In genomic region chr1:177171536-177172123, GRCh38 we compare ENCODE assay signal across 15 cellular contexts. TPM values are rescaled to one million over a fixed set of nuclear protein-coding genes. Genes with fewer than 3 reads are reported as not detected.
DNase-seq lines count a peak whose midpoint lies in the region; ATAC-seq and TF ChIP-seq lines count a peak whose summit lies in the region.
"Had no signal": no experiment of that assay in that cellular context is flagged by ENCODE, and none has a peak within 500 bp of the region (broad histone marks: within the 10 kb centered on the region; RNA-seq: fewer than 3 reads in every experiment).

No MANE protein-coding gene starts in this region.

- H3K4me2 ChIP-seq in KMS-11 (peak overlapping the region; percentile 95), fibroblast of lung (ENCODE audit: extremely low read depth, insufficient read depth, low read length) (peak overlapping the region; percentile 87), trophoblast cell (ENCODE audit: low read length) (no peak overlapping the region)

- no peak overlapping the region for H3K18ac ChIP-seq in trophoblast cell (ENCODE audit: low read length)

- no peak for ATAC-seq in activated CD8-positive, alpha-beta memory T cell treated with anti-CD3 and anti-CD28 coated beads, Interleukin-2, amount 10 ng/mL, durations not matched to agents 7 days and 5 days
- no peak for ATAC-seq in foreskin keratinocyte

- peak overlapping the region; percentile 76; the same call in 1 of the 2 replicates for H2AFZ ChIP-seq in KMS-11 (ENCODE audit: low read depth)
- no peak overlapping the region for H2AFZ ChIP-seq in fibroblast of lung (ENCODE audit: low read length)
- H2AFZ ChIP-seq in trophoblast cell (ENCODE audit: insufficient read depth, low read length, poor library complexity), result no peak overlapping the region

- H3K4me3 ChIP-seq in KMS-11 (IDR thresholded peaks at IDR 0.05; ENCODE audit: insufficient read depth, low read depth, low read length) (peak overlapping the region; percentile 91), fibroblast of lung (replicated peaks in 1 of 4; ENCODE audit: control extremely low read depth in 1 of 4, insufficient read depth in 1 of 4, low read depth in 3 of 4, low read length in 4 of 4) (peak overlapping the region in 2 of 4 experiments; percentile 9 to 53), trophoblast cell (ENCODE audit: low read depth, low read length) (no peak overlapping the region)

- peaks cover 7% of the 10 kb centered on the region; the same call in 1 of the 2 replicates for H3K79me2 ChIP-seq in KMS-11 (ENCODE audit: insufficient read depth, low read depth)
- H3K79me2 ChIP-seq in fibroblast of lung (ENCODE audit: control insufficient read depth, insufficient read depth, low read length), result no peaks in the 10 kb centered on the region
- no peaks in the 10 kb centered on the region for H3K79me2 ChIP-seq in trophoblast cell (ENCODE audit: control insufficient read depth, insufficient read depth, low read length, poor library complexity)

- CTCF ChIA-PET in activated CD8-positive, alpha-beta memory T cell treated with anti-CD3 and anti-CD28 coated beads, Interleukin-2, amount 10 ng/mL, durations not matched to agents 7 days and 5 days (lab: Charles Lee), result interaction anchor here (1.3 kb wide), 1 partner anchor 10 kb away, joined by 3 read pairs; no protein-coding TSS in a partner anchor

- H3K9ac ChIP-seq in KMS-11 (peak overlapping the region; percentile 35; the same call in 1 of the 2 replicates), fibroblast of lung (ENCODE audit: insufficient read depth, low read length) (no peak overlapping the region), trophoblast cell (ENCODE audit: low read length) (no peak overlapping the region)

- TF ChIP-seq CTCF in KMS-11 (conservative IDR thresholded peaks at IDR 0.05; ENCODE audit: low read depth, low read length), result no peak
- no peak for TF ChIP-seq CTCF in fibroblast of lung (conservative IDR thresholded peaks at IDR 0.05 in 1 of 2, IDR thresholded peaks at IDR 0.05 in 1 of 2; ENCODE audit: low read depth in 1 of 2, low read length in 2 of 2)
- TF ChIP-seq CTCF in foreskin keratinocyte (conservative IDR thresholded peaks at IDR 0.05), result no peak

- no peak overlapping the region for H4K91ac ChIP-seq in trophoblast cell (ENCODE audit: low read depth, low read length)

- H3K4me1 ChIP-seq in KMS-11 (ENCODE audit: low read depth, poor library complexity, severe bottlenecking) (peaks cover 57% of the 10 kb centered on the region), fibroblast of lung (ENCODE audit: control insufficient read depth, extremely low read depth, insufficient read depth, low read length) (peaks cover 5% of the 10 kb centered on the region), trophoblast cell (ENCODE audit: control insufficient read depth in 1 of 2, insufficient read depth in 2 of 2, low read length in 2 of 2) (peaks cover 0 to 4% of the 10 kb centered on the region in 2 experiments), foreskin keratinocyte (no peaks in the 10 kb centered on the region)

- H2BK120ac ChIP-seq in trophoblast cell (ENCODE audit: insufficient read depth, low read length, poor library complexity), result no peak overlapping the region

- no peak overlapping the region for H2BK5ac ChIP-seq in trophoblast cell (ENCODE audit: low read depth, low read length, poor library complexity)

- H4K12ac ChIP-seq in trophoblast cell (ENCODE audit: low read depth, low read length), result no peak overlapping the region

- no peak overlapping the region for H3K4me3 Mint-ChIP-seq in activated CD8-positive, alpha-beta memory T cell treated with anti-CD3 and anti-CD28 coated beads, Interleukin-2, amount 10 ng/mL, durations not matched to agents 7 days and 5 days
- H3K4me3 Mint-ChIP-seq: activated naive CD4-positive, alpha-beta T cell treated with anti-CD3 and anti-CD28 coated beads, Interleukin-2, amount 50 U/mL, for 24 hours; stimulated activated naive CD8-positive, alpha-beta T cell treated with anti-CD3 and anti-CD28 coated beads, Interleukin-15, Interleukin-2, amounts not matched to agents 100 ng/mL and 50 ng/mL, for 24 hours had no signal

- H3K36me3 ChIP-seq in KMS-11 (ENCODE audit: insufficient read depth), result no peaks in the 10 kb centered on the region
- no peaks in the 10 kb centered on the region for H3K36me3 ChIP-seq in fibroblast of lung (ENCODE audit: control insufficient read depth, insufficient read depth, low read length)
- H3K36me3 ChIP-seq in trophoblast cell (ENCODE audit: control insufficient read depth in 1 of 2, insufficient read depth in 2 of 2, low read length in 2 of 2), result no peaks in the 10 kb centered on the region

- no peaks in the 10 kb centered on the region for H3K9me3 Mint-ChIP-seq in activated CD8-positive, alpha-beta memory T cell treated with anti-CD3 and anti-CD28 coated beads, Interleukin-2, amount 10 ng/mL, durations not matched to agents 7 days and 5 days (ENCODE audit: low read depth)
- H3K9me3 Mint-ChIP-seq: activated naive CD4-positive, alpha-beta T cell treated with anti-CD3 and anti-CD28 coated beads, Interleukin-2, amount 50 U/mL, for 24 hours; stimulated activated naive CD8-positive, alpha-beta T cell treated with anti-CD3 and anti-CD28 coated beads, Interleukin-15, Interleukin-2, amounts not matched to agents 100 ng/mL and 50 ng/mL, for 24 hours had no signal

- H3K9me3 ChIP-seq in fibroblast of lung (ENCODE audit: control insufficient read depth, insufficient read depth, low read depth, low read length) (no peaks in the 10 kb centered on the region), trophoblast cell (ENCODE audit: insufficient read depth, low read depth, low read length) (peaks cover 5% of the 10 kb centered on the region)

- H3K27me3 Mint-ChIP-seq in activated CD8-positive, alpha-beta memory T cell treated with anti-CD3 and anti-CD28 coated beads, Interleukin-2, amount 10 ng/mL, durations not matched to agents 7 days and 5 days, result no peaks in the 10 kb centered on the region

- no peaks in the 10 kb centered on the region for H3K79me1 ChIP-seq in trophoblast cell (ENCODE audit: low read length)

- WGBS in trophoblast cell (ENCODE audit: extremely low coverage, insufficient coverage, insufficient read length), result no CpG with 5 or more reads among the region's 8 CpGs

- H3K23ac ChIP-seq in trophoblast cell (ENCODE audit: low read length), result peak overlapping the region; percentile 45

- no peak overlapping the region for H2BK12ac ChIP-seq in trophoblast cell (ENCODE audit: low read length)

- no peak overlapping the region for H3K14ac ChIP-seq in trophoblast cell (ENCODE audit: low read length)

- H3K36me3 Mint-ChIP-seq in activated CD8-positive, alpha-beta memory T cell treated with anti-CD3 and anti-CD28 coated beads, Interleukin-2, amount 10 ng/mL, durations not matched to agents 7 days and 5 days, result no peaks in the 10 kb centered on the region
- H3K36me3 Mint-ChIP-seq: activated naive CD4-positive, alpha-beta T cell treated with anti-CD3 and anti-CD28 coated beads, Interleukin-2, amount 50 U/mL, for 24 hours had no signal

- H4K20me1 ChIP-seq in KMS-11 (ENCODE audit: insufficient read depth) (no peaks in the 10 kb centered on the region), fibroblast of lung (ENCODE audit: control insufficient read depth, extremely low read depth, insufficient read depth, low read length) (no peaks in the 10 kb centered on the region)

- no peaks in the 10 kb centered on the region for H3K4me1 Mint-ChIP-seq in activated CD8-positive, alpha-beta memory T cell treated with anti-CD3 and anti-CD28 coated beads, Interleukin-2, amount 10 ng/mL, durations not matched to agents 7 days and 5 days
- H3K4me1 Mint-ChIP-seq: activated naive CD4-positive, alpha-beta T cell treated with anti-CD3 and anti-CD28 coated beads, Interleukin-2, amount 50 U/mL, for 24 hours had no signal

- H3K4ac ChIP-seq in trophoblast cell (ENCODE audit: low read depth, low read length), result no peak overlapping the region

- no peak overlapping the region for H3K27ac Mint-ChIP-seq in activated CD8-positive, alpha-beta memory T cell treated with anti-CD3 and anti-CD28 coated beads, Interleukin-2, amount 10 ng/mL, durations not matched to agents 7 days and 5 days
- H3K27ac Mint-ChIP-seq: activated naive CD4-positive, alpha-beta T cell treated with anti-CD3 and anti-CD28 coated beads, Interleukin-2, amount 50 U/mL, for 24 hours; stimulated activated naive CD8-positive, alpha-beta T cell treated with anti-CD3 and anti-CD28 coated beads, Interleukin-15, Interleukin-2, amounts not matched to agents 100 ng/mL and 50 ng/mL, for 24 hours had no signal

- no peak overlapping the region for H2AK5ac ChIP-seq in trophoblast cell (ENCODE audit: low read length)

- H4K8ac ChIP-seq in trophoblast cell (ENCODE audit: low read depth, low read length), result no peak overlapping the region

- no peaks in the 10 kb centered on the region for H3K27me3 ChIP-seq in KMS-11 (ENCODE audit: insufficient read depth, low read depth)
- peaks cover 47% of the 10 kb centered on the region for H3K27me3 ChIP-seq in fibroblast of lung (ENCODE audit: control insufficient read depth, insufficient read depth, low read length)
- H3K27me3 ChIP-seq in trophoblast cell (ENCODE audit: insufficient read depth, low read length), result peaks cover 34% of the 10 kb centered on the region
- H3K27me3 ChIP-seq in foreskin keratinocyte, result peaks cover 96% of the 10 kb centered on the region

- no peak overlapping the region for H3K27ac ChIP-seq in KMS-11
- no peak overlapping the region for H3K27ac ChIP-seq in fibroblast of lung (ENCODE audit: insufficient read depth, low read length)
- H3K27ac ChIP-seq in trophoblast cell (ENCODE audit: low read depth, low read length), result no peak overlapping the region
- no peak overlapping the region for H3K27ac ChIP-seq in foreskin keratinocyte

- DNase-seq in Ammon's horn (ENCODE audit: low spot score), result peak; percentile 29
- DNase-seq in fibroblast of lung (ENCODE audit: low read depth in 2 of 2), result peak in 1 of 2 donors; percentile 9
- no peak for DNase-seq in trophoblast cell
- no peak for DNase-seq in hepatic stellate cell (ENCODE audit: low spot score)
- DNase-seq in NCI-H2029 (lab: John Stamatoyannopoulos, UW), result no peak
- no peak for DNase-seq in activated CD8-positive, alpha-beta memory T cell treated with anti-CD3 and anti-CD28 coated beads, Interleukin-2, amount 10 ng/mL, durations not matched to agents 7 days and 5 days
- DNase-seq in foreskin keratinocyte, result no peak
- DNase-seq: activated CD8-positive, alpha-beta memory T cell treated with anti-CD3 and anti-CD28 coated beads for 24 hours; cortex of kidney; RPMI8226; stimulated activated CD4-positive, alpha-beta T cell treated with anti-CD3 and anti-CD28 coated beads, Interleukin-2, amount 100 ng/mL, for 48 hours had no signal

RNA-seq across cellular contexts. Expression of gene BRINP2, which starts 0.9 kb away (rescaled TPM):
- total RNA-seq in fibroblast of lung, result under 0.01 and 0.26 TPM in 2 replicates
- polyA plus RNA-seq in fibroblast of lung, result 0.02 and 0.21 TPM in 2 replicates
- polyA plus RNA-seq in fibroblast of lung (2012), result 0.05 and 0.51 TPM in 2 replicates
- not detected in 2 replicates for polyA minus RNA-seq in fibroblast of lung (ENCODE audit: low replicate concordance)
- 0.06 and 0.07 TPM in 2 replicates for polyA plus RNA-seq in trophoblast cell (2013)
- total RNA-seq in activated CD8-positive, alpha-beta memory T cell treated with anti-CD3 and anti-CD28 coated beads, Interleukin-2, amount 10 ng/mL, durations not matched to agents 7 days and 5 days, result not detected
- 0.21 and 0.44 TPM in 2 replicates for total RNA-seq in foreskin keratinocyte
- 0.03 and 0.04 TPM in 2 replicates for polyA plus RNA-seq in foreskin keratinocyte
- total RNA-seq: osteocyte had no signal

RNA-seq across cellular contexts. Expression of gene ASTN1, which starts 7.1 kb away (rescaled TPM):
- total RNA-seq in fibroblast of lung (under 0.01 and 0.17 TPM in 2 replicates), foreskin keratinocyte (under 0.01 and 0.03 TPM in 2 replicates)
- polyA plus RNA-seq in fibroblast of lung (0.06 and 0.15 TPM in 2 replicates), foreskin keratinocyte (not detected in 2 replicates)
- polyA plus RNA-seq in fibroblast of lung (2012), result 0.03 and 0.22 TPM in 2 replicates
- 0.51 and 0.56 TPM in 2 replicates for polyA minus RNA-seq in fibroblast of lung (ENCODE audit: low replicate concordance)
- polyA plus RNA-seq in trophoblast cell (2013), result 0.05 and 0.08 TPM in 2 replicates
- not detected for total RNA-seq in activated CD8-positive, alpha-beta memory T cell treated with anti-CD3 and anti-CD28 coated beads, Interleukin-2, amount 10 ng/mL, durations not matched to agents 7 days and 5 days
- total RNA-seq: osteocyte had no signal
